8 cellular contexts compared by ENCODE assay signal in the genomic region with DNA sequence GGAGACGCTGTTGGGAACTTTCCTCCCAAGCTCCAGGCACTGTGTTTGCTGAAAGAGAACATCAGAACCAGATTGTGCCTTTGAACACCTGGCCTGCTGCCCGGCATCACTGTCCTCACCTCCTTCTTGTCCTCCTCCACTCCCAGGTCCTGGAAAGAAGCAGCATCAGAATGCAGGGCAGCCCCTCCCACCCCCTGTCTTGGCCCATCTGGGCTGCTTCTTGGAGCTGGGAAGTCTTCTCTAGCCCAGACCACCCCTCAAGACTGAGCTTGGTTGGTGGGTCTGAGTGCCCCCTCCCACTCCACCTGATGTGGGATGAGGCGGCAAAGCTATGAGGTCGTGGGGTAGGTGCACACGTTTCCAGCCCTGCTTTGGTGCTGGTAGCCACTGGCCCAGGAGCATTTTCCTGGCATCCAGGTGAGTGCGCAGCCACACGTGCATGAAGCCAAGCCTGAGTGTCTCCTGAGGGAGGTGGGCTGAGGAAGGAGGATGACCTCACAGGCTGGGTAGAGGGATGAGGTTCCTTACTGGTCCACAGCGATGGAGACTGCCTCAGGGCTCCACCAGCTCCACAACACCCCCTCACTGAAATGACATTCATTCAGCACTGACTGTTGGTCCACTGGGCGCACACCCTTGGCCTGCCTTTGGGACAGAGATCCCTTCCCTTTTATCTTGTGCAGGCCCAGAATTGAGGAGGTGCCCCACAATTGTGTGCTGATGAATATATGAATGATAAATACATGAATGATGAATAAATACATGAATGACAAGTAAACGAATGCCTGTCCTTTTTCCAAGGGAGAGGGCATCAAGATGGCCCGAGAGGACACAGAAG. TPM values are rescaled to one million over a fixed set of nuclear protein-coding genes. Genes with fewer than 3 reads are reported as not detected.
DNase-seq lines count a peak whose midpoint lies in the region; ATAC-seq and TF ChIP-seq lines count a peak whose summit lies in the region.

No MANE protein-coding gene starts in this region.

- no peak overlapping the region for H2BK15ac ChIP-seq in neuronal stem cell (ENCODE audit: low read length)

- H2BK12ac ChIP-seq in neuronal stem cell (ENCODE audit: low read length) = no peak overlapping the region

- H3K27me3 ChIP-seq in Peyer's patch (no peaks in the 10 kb centered on the region), neuronal stem cell (ENCODE audit: control insufficient read depth in 3 of 3, insufficient read depth in 3 of 3, low read depth in 1 of 3, low read length in 3 of 3) (no peaks in the 10 kb centered on the region)
- H3K27me3 ChIP-seq in effector memory CD4-positive, alpha-beta T cell (replicated peaks; ENCODE audit: control insufficient read depth, insufficient read depth, low read length, poor library complexity, severe bottlenecking) = no peaks in the 10 kb centered on the region

- H3K36me3 ChIP-seq in Peyer's patch = no peaks in the 10 kb centered on the region
- H3K36me3 ChIP-seq in effector memory CD4-positive, alpha-beta T cell (ENCODE audit: control insufficient read depth, insufficient read depth, low read length) = peaks cover 53% of the 10 kb centered on the region
- H3K36me3 ChIP-seq in neuronal stem cell (replicated peaks in 1 of 2; ENCODE audit: control insufficient read depth in 2 of 2, insufficient read depth in 2 of 2, low read length in 2 of 2) = no peaks in the 10 kb centered on the region

- TF ChIP-seq CTCF in C4-2B (conservative IDR thresholded peaks at IDR 0.05) (no peak), Peyer's patch (IDR thresholded peaks at IDR 0.05) (no peak)

- no peak overlapping the region for H2BK5ac ChIP-seq in neuronal stem cell (ENCODE audit: low read length)

- ATAC-seq in HG03521 (IDR thresholded peaks at IDR 0.05; ENCODE audit: unreplicated experiment) = no peak
- ATAC-seq in HG02763 (IDR thresholded peaks at IDR 0.05; ENCODE audit: unreplicated experiment) = no peak

- H3K9ac ChIP-seq in neuronal stem cell (ENCODE audit: low read depth, low read length, poor library complexity) = peak overlapping the region; percentile 35

- peak overlapping the region; percentile 74 for H2AK5ac ChIP-seq in neuronal stem cell (ENCODE audit: low read depth, low read length)

- H3K27ac ChIP-seq in C4-2B (peak overlapping the region; percentile 51), Peyer's patch (peak overlapping the region in 3 of 4 donors; percentile 69 to 89 (median 74)), neuronal stem cell (replicated peaks; ENCODE audit: low read length) (no peak overlapping the region)
- H3K27ac ChIP-seq in effector memory CD4-positive, alpha-beta T cell (ENCODE audit: insufficient read depth, low read length, poor library complexity, severe bottlenecking) = peak overlapping the region; percentile 99

- no peaks in the 10 kb centered on the region for H3K9me3 ChIP-seq in Peyer's patch
- no peaks in the 10 kb centered on the region for H3K9me3 ChIP-seq in effector memory CD4-positive, alpha-beta T cell (ENCODE audit: control insufficient read depth, low read length)
- no peaks in the 10 kb centered on the region for H3K9me3 ChIP-seq in neuronal stem cell (replicated peaks in 1 of 2; ENCODE audit: control insufficient read depth in 2 of 2, insufficient read depth in 1 of 2, low read depth in 1 of 2, low read length in 2 of 2)

- WGBS in neuronal stem cell (ENCODE audit: extremely low coverage in 2 of 2, insufficient read length in 2 of 2, insufficient replicate concordance in 1 of 2), 2 donors = no CpG with 5 or more reads among the region's 11 CpGs

- no peak overlapping the region for H3K4ac ChIP-seq in neuronal stem cell (ENCODE audit: low read length)

- no peak for TF ChIP-seq POLR2A in Peyer's patch (IDR thresholded peaks at IDR 0.05)

- H4K91ac ChIP-seq in neuronal stem cell (ENCODE audit: low read depth, low read length, poor library complexity) = no peak overlapping the region

- H2AFZ ChIP-seq in neuronal stem cell (ENCODE audit: low read length) = no peak overlapping the region

- no peaks in the 10 kb centered on the region for H3K79me1 ChIP-seq in neuronal stem cell (ENCODE audit: low read depth, low read length)

- DNase-seq in Peyer's patch (peak in 2 of 3 donors; percentile 40 to 44), neuronal stem cell (ENCODE audit: low spot score) (no peak), Ammon's horn (ENCODE audit: low spot score) (no peak), NCI-H1105 treated with DMSO at 0.1 percent for 48 hours (lab: John Stamatoyannopoulos, UW) (no peak)
- DNase-seq in effector memory CD4-positive, alpha-beta T cell = no peak

- H3K14ac ChIP-seq in neuronal stem cell (ENCODE audit: low read length) = no peak overlapping the region

- H3K4me2 ChIP-seq in neuronal stem cell (ENCODE audit: insufficient read depth, low read length, poor library complexity, severe bottlenecking) = no peak overlapping the region

- H2BK120ac ChIP-seq in neuronal stem cell (ENCODE audit: low read depth, low read length) = no peak overlapping the region

- no peak overlapping the region for H4K8ac ChIP-seq in neuronal stem cell (ENCODE audit: low read depth, low read length)

- H3K18ac ChIP-seq in neuronal stem cell (ENCODE audit: low read length) = peak overlapping the region; percentile 6

- H3K4me1 ChIP-seq in Peyer's patch (peaks cover 4 to 32% (median 16%) of the 10 kb centered on the region in 4 donors), neuronal stem cell (ENCODE audit: control insufficient read depth in 2 of 2, insufficient read depth in 1 of 2, low read depth in 1 of 2, low read length in 2 of 2) (peaks cover 7 to 17% of the 10 kb centered on the region in 2 donors)
- H3K4me1 ChIP-seq in effector memory CD4-positive, alpha-beta T cell (ENCODE audit: control insufficient read depth, insufficient read depth, low read length, poor library complexity, severe bottlenecking) = peaks cover 62% of the 10 kb centered on the region

- no peak overlapping the region for H3K23ac ChIP-seq in neuronal stem cell (ENCODE audit: low read depth, low read length, poor library complexity)

- H3K4me3 ChIP-seq in Peyer's patch (peak overlapping the region in 1 of 4 donors; percentile 55), neuronal stem cell (ENCODE audit: low read length in 2 of 2) (no peak overlapping the region)
- peak overlapping the region; percentile 87 for H3K4me3 ChIP-seq in effector memory CD4-positive, alpha-beta T cell (ENCODE audit: insufficient read depth, low read depth, low read length, poor library complexity, severe bottlenecking)

RNA-seq across cellular contexts. Expression of a gene that starts 6.0 kb away (rescaled TPM):
- 10 to 100 TPM in 1 of 4 donors, 1 to 10 TPM in 1, not detected in 2; 3.1 to 22.3 TPM for total RNA-seq in Peyer's patch
- 0.10 TPM for polyA plus RNA-seq in neuronal stem cell (2013, experiment 1 of 2)
- polyA plus RNA-seq in neuronal stem cell (2013, experiment 2 of 2) = 0.06 TPM

RNA-seq across cellular contexts. Expression of a gene that starts 57.8 kb away (rescaled TPM):
- 1 to 10 TPM in 3 of 4 donors, under 1 TPM in 1; 0.54 to 2.5 (median 1.7) TPM for total RNA-seq in Peyer's patch
- polyA plus RNA-seq in neuronal stem cell (2013, experiment 1 of 2) = not detected
- not detected for polyA plus RNA-seq in neuronal stem cell (2013, experiment 2 of 2)

Comparison
In these comparisons a context has a peak if more than half of its experiments do, and no peak if none do; other contexts are left out.
1. DNase-seq: peak in Peyer's patch (2 of 3); none in effector memory CD4-positive, alpha-beta T cell (0 of 3), neuronal stem cell (single experiment), Ammon's horn (single experiment) and NCI-H1105 treated with DMSO at 0.1 percent for 48 hours (single experiment).